Comparison of ENCODE assay signal across 1 cellular context in genomic region chr19:47239610-47240296, GRCh38.
TF ChIP-seq lines count a peak whose summit lies in the region.

No MANE protein-coding gene starts in this region.

TF ChIP-seq in HepG2, 621 proteins besides CTCF, POLR2A, EP300 and RAD21:
- no peak for TF ChIP-seq ZNF501 (CRISPR knock-in tag; IDR thresholded peaks at IDR 0.05)
- TF ChIP-seq PRPF4 (IDR thresholded peaks at IDR 0.05; ENCODE audit: low read depth, low read length, poor library complexity, severe bottlenecking) = no peak
- no peak for TF ChIP-seq ZNF275 (CRISPR knock-in tag; IDR thresholded peaks at IDR 0.05; ENCODE audit: borderline replicate concordance)
- TF ChIP-seq SNAI1 (CRISPR knock-in tag; IDR thresholded peaks at IDR 0.05; ENCODE audit: borderline replicate concordance) = no peak
- TF ChIP-seq HOXA5 (CRISPR knock-in tag; IDR thresholded peaks at IDR 0.05) = no peak
- TF ChIP-seq TBP (CRISPR knock-in tag; IDR thresholded peaks at IDR 0.05) = no peak
- no peak for TF ChIP-seq NR1H2 (CRISPR knock-in tag; IDR thresholded peaks at IDR 0.05; ENCODE audit: borderline replicate concordance, low read depth)
- TF ChIP-seq ZBTB20 (CRISPR knock-in tag; IDR thresholded peaks at IDR 0.05; ENCODE audit: borderline replicate concordance, low read depth) = no peak
- TF ChIP-seq ZMYM3 (CRISPR knock-in tag; IDR thresholded peaks at IDR 0.05) = no peak
- no peak for TF ChIP-seq ZNF891 (CRISPR knock-in tag; IDR thresholded peaks at IDR 0.05)
- TF ChIP-seq ZNF33B (CRISPR knock-in tag; IDR thresholded peaks at IDR 0.05) = no peak
- TF ChIP-seq, protein P1, sequence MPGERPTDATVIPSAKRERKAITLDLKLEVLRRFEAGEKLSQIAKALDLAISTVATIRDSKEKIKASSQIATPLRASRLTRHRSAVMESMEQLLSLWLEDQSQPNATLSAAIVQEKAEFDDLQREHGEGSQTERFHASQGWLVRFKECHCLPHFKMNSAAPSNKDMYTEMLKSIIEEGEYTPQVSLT (CRISPR knock-in tag; IDR thresholded peaks at IDR 0.05; ENCODE audit: borderline replicate concordance, low read depth) = no peak
- TF ChIP-seq KLF12 (CRISPR knock-in tag; IDR thresholded peaks at IDR 0.05; ENCODE audit: borderline replicate concordance) = no peak
- no peak for TF ChIP-seq RNF219 (CRISPR knock-in tag; IDR thresholded peaks at IDR 0.05)
- TF ChIP-seq ZNF441 (CRISPR knock-in tag; IDR thresholded peaks at IDR 0.05; ENCODE audit: borderline replicate concordance) = no peak
- TF ChIP-seq AGO2 (optimal IDR thresholded peaks at IDR 0.05; ENCODE audit: low read depth, low read length) = no peak
- TF ChIP-seq ZSCAN25 (CRISPR knock-in tag; IDR thresholded peaks at IDR 0.05) = no peak
- TF ChIP-seq, protein P2, sequence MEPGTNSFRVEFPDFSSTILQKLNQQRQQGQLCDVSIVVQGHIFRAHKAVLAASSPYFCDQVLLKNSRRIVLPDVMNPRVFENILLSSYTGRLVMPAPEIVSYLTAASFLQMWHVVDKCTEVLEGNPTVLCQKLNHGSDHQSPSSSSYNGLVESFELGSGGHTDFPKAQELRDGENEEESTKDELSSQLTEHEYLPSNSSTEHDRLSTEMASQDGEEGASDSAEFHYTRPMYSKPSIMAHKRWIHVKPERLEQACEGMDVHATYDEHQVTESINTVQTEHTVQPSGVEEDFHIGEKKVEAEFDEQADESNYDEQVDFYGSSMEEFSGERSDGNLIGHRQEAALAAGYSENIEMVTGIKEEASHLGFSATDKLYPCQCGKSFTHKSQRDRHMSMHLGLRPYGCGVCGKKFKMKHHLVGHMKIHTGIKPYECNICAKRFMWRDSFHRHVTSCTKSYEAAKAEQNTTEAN (CRISPR knock-in tag; conservative IDR thresholded peaks at IDR 0.05) = no peak
- no peak for TF ChIP-seq ZNF850 (CRISPR knock-in tag; conservative IDR thresholded peaks at IDR 0.05)
